In the genomic region with DNA sequence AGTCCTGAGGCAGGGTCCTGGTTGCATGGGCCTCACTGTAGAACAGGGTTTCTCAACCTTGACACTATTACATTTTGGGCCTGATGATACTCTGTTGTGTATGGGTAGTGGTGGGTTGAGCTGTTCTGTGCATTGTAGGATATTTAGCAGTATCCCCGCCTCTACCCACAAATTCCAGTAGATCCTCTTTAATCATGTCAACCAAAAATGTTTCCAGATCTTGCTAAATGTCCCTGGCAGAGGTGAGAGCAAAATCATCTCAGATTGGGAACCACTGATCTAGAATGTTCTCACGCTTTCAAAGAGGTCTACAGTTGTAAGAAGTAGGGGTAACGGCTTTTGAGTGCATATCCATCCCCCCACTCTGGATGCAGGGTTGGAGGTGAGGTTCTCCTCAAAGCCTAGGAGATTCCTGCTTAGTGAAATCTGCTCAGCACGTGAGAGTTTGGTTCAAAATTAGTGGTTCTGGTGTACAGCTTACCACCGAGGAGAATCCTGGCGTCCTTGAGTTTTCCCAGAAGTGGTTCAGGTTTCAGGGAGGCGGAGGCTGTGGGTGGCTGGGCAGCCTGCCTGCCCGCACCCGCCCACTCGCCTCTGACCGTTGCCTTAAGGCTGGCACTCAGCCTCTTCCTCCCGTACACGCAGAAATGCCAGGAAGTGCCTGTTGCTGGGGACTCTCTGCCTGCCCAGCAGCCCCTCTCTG, we compare ENCODE assay signal across 10 cellular contexts. TPM values are rescaled to one million over a fixed set of nuclear protein-coding genes. Genes with fewer than 3 reads are reported as not detected.
DNase-seq lines count a peak whose midpoint lies in the region; ATAC-seq, FAIRE-seq and TF ChIP-seq lines count a peak whose summit lies in the region.
"Had no signal": no experiment of that assay in that cellular context is flagged by ENCODE, and none has a peak within 500 bp of the region (broad histone marks: within the 10 kb centered on the region; RNA-seq: fewer than 3 reads in every experiment).

No MANE protein-coding gene starts in this region.

- peak in 1 of 4 donors; percentile 42 for TF ChIP-seq EP300 in upper lobe of left lung (IDR thresholded peaks at IDR 0.05)

- H3K27me3 ChIP-seq in bronchial epithelial cell (ENCODE audit: control insufficient read depth, insufficient read depth, low read length), result no peaks in the 10 kb centered on the region
- no peaks in the 10 kb centered on the region for H3K27me3 ChIP-seq in upper lobe of left lung

- 44 to 92% methylated on average over 3 to 11 of the region's 13 CpGs for WGBS in upper lobe of left lung, 2 donors

- peak overlapping the region; percentile 35 for H3K4me3 ChIP-seq in LNCaP clone FGC (ENCODE audit: low read depth, low read length)
- peak overlapping the region; percentile 25 for H3K4me3 ChIP-seq in bronchial epithelial cell (ENCODE audit: low read depth, low read length)
- peak overlapping the region in 3 of 4 donors; percentile 22 to 37 (median 31) for H3K4me3 ChIP-seq in upper lobe of left lung
- H3K4me3 ChIP-seq: GM12878 had no signal

- peak; percentile 69 for ATAC-seq in left lobe of liver
- ATAC-seq in upper lobe of left lung (ENCODE audit: low FRiP score in 2 of 2), result peak; percentile 22 to 71
- no peak for ATAC-seq in HG03354 (IDR thresholded peaks at IDR 0.05; ENCODE audit: poor library complexity, severe bottlenecking, unreplicated experiment)
- ATAC-seq in HG03159 (IDR thresholded peaks at IDR 0.05; ENCODE audit: unreplicated experiment), result no peak
- no peak for ATAC-seq in GM19324 (IDR thresholded peaks at IDR 0.05; ENCODE audit: low FRiP score, unreplicated experiment)
- ATAC-seq: GM12878 had no signal

- no peak for TF ChIP-seq CTCF in LNCaP clone FGC (IDR thresholded peaks at IDR 0.05; ENCODE audit: control insufficient read depth, extremely low read depth, insufficient read depth)
- no peak for TF ChIP-seq CTCF in bronchial epithelial cell (IDR thresholded peaks at IDR 0.05; ENCODE audit: insufficient read depth, low read length, severe bottlenecking)
- no peak for TF ChIP-seq CTCF in upper lobe of left lung (IDR thresholded peaks at IDR 0.05)

- no peaks in the 10 kb centered on the region for H3K9me3 ChIP-seq in upper lobe of left lung

- no peak for FAIRE-seq in bronchial epithelial cell (lab: Jason Lieb, UNC)
- FAIRE-seq: GM12878 had no signal

- no peaks in the 10 kb centered on the region for H3K36me3 ChIP-seq in bronchial epithelial cell (ENCODE audit: control insufficient read depth, insufficient read depth, low read length)
- H3K36me3 ChIP-seq in upper lobe of left lung, result no peaks in the 10 kb centered on the region

- DNase-seq in LNCaP clone FGC (ENCODE audit: low read depth) (peak; percentile 59), bronchial epithelial cell (ENCODE audit: low read depth) (peak; percentile 57), left lobe of liver (ENCODE audit: low spot score) (peak; percentile 85), upper lobe of left lung (peak; percentile 80 to 87)
- DNase-seq: NCI-H1436 treated with DMSO at 0.1 percent for 48 hours, T-helper 9 cell had no signal

- H3K27ac ChIP-seq in upper lobe of left lung, result peak overlapping the region; percentile 52 to 76 (median 74)

- peaks cover 36 to 59% (median 47%) of the 10 kb centered on the region in 4 donors for H3K4me1 ChIP-seq in upper lobe of left lung

- peak in 1 of 4 donors; percentile 38 for TF ChIP-seq POLR2A in upper lobe of left lung (IDR thresholded peaks at IDR 0.05)

RNA-seq across cellular contexts. Expression of gene ACVR2B, which starts 5.3 kb away (rescaled TPM):
- total RNA-seq in bronchial epithelial cell, result 1.9 and 4.5 TPM in 2 replicates
- total RNA-seq in left lobe of liver, result 6.7 TPM
- 1 to 10 TPM; 4.1 to 9.4 (median 8.0) TPM for total RNA-seq in upper lobe of left lung

RNA-seq across cellular contexts. Expression of gene EXOG, which starts 37.2 kb away (rescaled TPM):
- total RNA-seq in bronchial epithelial cell (5.8 and 5.9 TPM in 2 replicates), left lobe of liver (3.7 TPM), upper lobe of left lung (10 to 100 TPM; 10.0 to 34.6 (median 13.2) TPM)

Comparison
In these comparisons a context has a peak if more than half of its experiments do, and no peak if none do; other contexts are left out.
1. ATAC-seq: peak in left lobe of liver (single experiment) and upper lobe of left lung (2 of 2); none in HG03354 (single experiment), HG03159 (single experiment) and GM19324 (single experiment).
2. Peak in every context shown above with its lines, with median percentiles within 50 percentile points of each other: DNase-seq and H3K4me3 ChIP-seq.